In the genomic region with DNA sequence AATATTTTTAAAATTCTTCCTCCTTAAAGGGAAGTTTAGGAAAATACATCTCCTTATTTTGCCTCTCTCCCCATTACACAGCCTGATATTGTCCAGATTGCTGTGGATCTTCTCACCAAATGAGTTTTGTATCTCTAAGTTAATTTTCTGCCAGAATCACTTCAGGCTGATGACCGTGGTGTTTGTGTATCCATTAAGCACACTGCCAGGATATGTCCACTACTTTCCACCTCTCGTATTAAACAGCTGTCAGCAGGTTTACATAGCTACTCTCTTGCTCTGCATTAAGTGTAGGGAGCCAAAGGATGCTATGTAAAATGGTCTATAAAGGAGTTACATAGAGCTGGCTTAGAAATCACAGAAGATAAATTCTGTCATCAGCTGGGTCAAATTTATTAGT, we compare ENCODE assay signal across 20 cellular contexts.
DNase-seq lines count a peak whose midpoint lies in the region; ATAC-seq lines count a peak whose summit lies in the region.
"Had no signal": no experiment of that assay in that cellular context is flagged by ENCODE, and none has a peak within 500 bp of the region (broad histone marks: within the 10 kb centered on the region; RNA-seq: fewer than 3 reads in every experiment).

No MANE protein-coding gene starts in this region.

- DNase-seq in DMS53 (lab: John Stamatoyannopoulos, UW) (peak; percentile 15), DMS53 treated with DMSO at 0.1 percent for 48 hours (lab: John Stamatoyannopoulos, UW; ENCODE audit: unreplicated experiment) (no peak), NCI-H2029 (lab: John Stamatoyannopoulos, UW) (peak; percentile 14), NCI-H82 (lab: John Stamatoyannopoulos, UW) (peak; percentile 70), left kidney (ENCODE audit: low read depth, low spot score) (peak; percentile 8), ecto neural progenitor cell (ENCODE audit: low spot score) (no peak)
- DNase-seq: activated CD4-positive, CD25-positive, alpha-beta regulatory T cell treated with anti-CD3 and anti-CD28 coated beads, Interleukin-2, amount 50 U/mL, for 72 hours; activated CD8-positive, alpha-beta memory T cell treated with anti-CD3 and anti-CD28 coated beads for 24 hours; activated T-cell treated with anti-CD3 and anti-CD28 coated beads, Interleukin-2, amount 50 U/mL, for 48 hours; Caco-2; effector CD8-positive, alpha-beta T cell; gastrocnemius medialis; GOT3; IMR-90; mammary epithelial cell; NCI-H187; stimulated activated CD4-positive, alpha-beta T cell treated with anti-CD3 and anti-CD28 coated beads, Interleukin-12 subunit alpha, Interleukin-12 subunit beta, amount 100 ng/mL, for 4 hours; upper lobe of left lung had no signal

- ATAC-seq in GM18519 (IDR thresholded peaks at IDR 0.05; ENCODE audit: low FRiP score, unreplicated experiment) (no peak), GM18870 (IDR thresholded peaks at IDR 0.05; ENCODE audit: unreplicated experiment) (no peak)
- ATAC-seq: gastrocnemius medialis had no signal

Comparison
In these comparisons a context has a peak if more than half of its experiments do, and no peak if none do; other contexts are left out.
1. DNase-seq: peak in DMS53 (single experiment), NCI-H2029 (single experiment), NCI-H82 (single experiment) and left kidney (single experiment); none in DMS53 treated with DMSO at 0.1 percent for 48 hours (single experiment) and ecto neural progenitor cell (single experiment).